In genomic region chr1:9537863-9538668, GRCh38 we compare ENCODE assay signal across 8 cellular contexts. TPM values are rescaled to one million over a fixed set of nuclear protein-coding genes. Genes with fewer than 3 reads are reported as not detected.
DNase-seq lines count a peak whose midpoint lies in the region; ATAC-seq and TF ChIP-seq lines count a peak whose summit lies in the region.

No MANE protein-coding gene starts in this region.

- intact Hi-C loops in left ventricle myocardium inferior (cut with micrococcal nuclease) = no loop called here
- intact Hi-C loops in heart left ventricle (cut with DNase I) = loop anchor here in 1 of 10 donors (2.0 kb wide), 1 partner anchor 51 kb away; the partner anchor contains the start of gene TMEM201
- intact Hi-C loops in activated T-helper 2 cell treated with anti-CD3 and anti-CD28 coated beads, Interferon-gamma antibody, Interleukin-2, Interleukin-4, amounts not matched to agents 10 μg/mL and 5 μg/mL and 100 μg/mL, durations not matched to agents 14 hours and 24 hours and 36 hours (cut with micrococcal nuclease) = no loop called here

- H2BK5ac ChIP-seq in mesendoderm (ENCODE audit: low read length) = no peak overlapping the region

- H3K27ac ChIP-seq in left ventricle myocardium inferior (replicated peaks) = peak overlapping the region; percentile 88
- peak overlapping the region in 4 of 12 donors; percentile 12 to 95 (median 90) for H3K27ac ChIP-seq in heart left ventricle
- H3K27ac ChIP-seq in mesendoderm (ENCODE audit: low read depth, low read length) = no peak overlapping the region
- peak overlapping the region; percentile 28 for H3K27ac ChIP-seq in urinary bladder (ENCODE audit: low read depth)

- H3K18ac ChIP-seq in mesendoderm (ENCODE audit: low read length) = no peak overlapping the region

- peak overlapping the region; percentile 54 for H3K4me3 Mint-ChIP-seq in activated T-helper 2 cell treated with anti-CD3 and anti-CD28 coated beads, Interferon-gamma antibody, Interleukin-2, Interleukin-4, amounts not matched to agents 10 μg/mL and 5 μg/mL and 100 μg/mL, durations not matched to agents 14 hours and 24 hours and 36 hours (ENCODE audit: low read depth)

- no peak overlapping the region for H2BK15ac ChIP-seq in mesendoderm (replicated peaks; ENCODE audit: low read depth)

- H2AK5ac ChIP-seq in mesendoderm (ENCODE audit: low read length) = no peak overlapping the region

- H3K36me3 Mint-ChIP-seq in activated T-helper 2 cell treated with anti-CD3 and anti-CD28 coated beads, Interferon-gamma antibody, Interleukin-2, Interleukin-4, amounts not matched to agents 10 μg/mL and 5 μg/mL and 100 μg/mL, durations not matched to agents 14 hours and 24 hours and 36 hours (ENCODE audit: low read depth) = peaks cover 22% of the 10 kb centered on the region

- peaks cover 4% of the 10 kb centered on the region for H3K9me3 Mint-ChIP-seq in activated T-helper 2 cell treated with anti-CD3 and anti-CD28 coated beads, Interferon-gamma antibody, Interleukin-2, Interleukin-4, amounts not matched to agents 10 μg/mL and 5 μg/mL and 100 μg/mL, durations not matched to agents 14 hours and 24 hours and 36 hours

- H3K4me1 ChIP-seq in left ventricle myocardium inferior (peaks cover 38% of the 10 kb centered on the region), heart left ventricle (peaks cover 0 to 33% (median 22%) of the 10 kb centered on the region in 12 donors), mesendoderm (ENCODE audit: control insufficient read depth, low read depth, low read length) (peaks cover 2% of the 10 kb centered on the region), urinary bladder (ENCODE audit: insufficient read depth) (no peaks in the 10 kb centered on the region)

- H3K9me3 ChIP-seq in left ventricle myocardium inferior (replicated peaks) = no peaks in the 10 kb centered on the region
- H3K9me3 ChIP-seq in heart left ventricle = no peaks in the 10 kb centered on the region

- no peak overlapping the region for H2BK120ac ChIP-seq in mesendoderm (ENCODE audit: low read depth, low read length)

- H3K27me3 ChIP-seq in left ventricle myocardium inferior (ENCODE audit: low read depth) (no peaks in the 10 kb centered on the region), heart left ventricle (no peaks in the 10 kb centered on the region), mesendoderm (ENCODE audit: insufficient read depth, low read length, poor library complexity) (no peaks in the 10 kb centered on the region)

- H3K23ac ChIP-seq in mesendoderm (ENCODE audit: low read length) = no peak overlapping the region

- H3K56ac ChIP-seq in mesendoderm (ENCODE audit: low read length) = peak overlapping the region; percentile 49

- ATAC-seq in heart left ventricle (no peak), GM21737 (IDR thresholded peaks at IDR 0.05; ENCODE audit: unreplicated experiment) (no peak), HG03196 (IDR thresholded peaks at IDR 0.05; ENCODE audit: unreplicated experiment) (no peak)

- no peak overlapping the region for H4K8ac ChIP-seq in mesendoderm (ENCODE audit: low read depth, low read length)

- no peak overlapping the region for H3K4me2 ChIP-seq in mesendoderm (ENCODE audit: low read length)

- H3K27ac Mint-ChIP-seq in activated T-helper 2 cell treated with anti-CD3 and anti-CD28 coated beads, Interferon-gamma antibody, Interleukin-2, Interleukin-4, amounts not matched to agents 10 μg/mL and 5 μg/mL and 100 μg/mL, durations not matched to agents 14 hours and 24 hours and 36 hours = peak overlapping the region; percentile 70

- H3K4ac ChIP-seq in mesendoderm (ENCODE audit: low read depth, low read length) = no peak overlapping the region

- TF ChIP-seq POLR2A in heart left ventricle (IDR thresholded peaks at IDR 0.05) = no peak

- H3K4me3 ChIP-seq in left ventricle myocardium inferior = no peak overlapping the region
- H3K4me3 ChIP-seq in heart left ventricle = no peak overlapping the region
- H3K4me3 ChIP-seq in mesendoderm (ENCODE audit: low read length) = no peak overlapping the region
- no peak overlapping the region for H3K4me3 ChIP-seq in urinary bladder (ENCODE audit: low read depth, low read length)

- TF ChIP-seq CTCF in left ventricle myocardium inferior (IDR thresholded peaks at IDR 0.05; ENCODE audit: borderline replicate concordance) (no peak), heart left ventricle (IDR thresholded peaks at IDR 0.05) (no peak)

- H3K36me3 ChIP-seq in left ventricle myocardium inferior (no peaks in the 10 kb centered on the region), heart left ventricle (no peaks in the 10 kb centered on the region), mesendoderm (ENCODE audit: control insufficient read depth, insufficient read depth, low read length) (no peaks in the 10 kb centered on the region), urinary bladder (ENCODE audit: insufficient read depth) (no peaks in the 10 kb centered on the region)

- peaks cover 21% of the 10 kb centered on the region for H3K79me2 ChIP-seq in mesendoderm (ENCODE audit: control insufficient read depth, insufficient read depth, low read length)

- peaks cover 28% of the 10 kb centered on the region for H3K4me1 Mint-ChIP-seq in activated T-helper 2 cell treated with anti-CD3 and anti-CD28 coated beads, Interferon-gamma antibody, Interleukin-2, Interleukin-4, amounts not matched to agents 10 μg/mL and 5 μg/mL and 100 μg/mL, durations not matched to agents 14 hours and 24 hours and 36 hours (ENCODE audit: low read depth)

- no peak overlapping the region for H3K9ac ChIP-seq in mesendoderm (ENCODE audit: low read length)

- DNase-seq in left ventricle myocardium inferior (no peak), heart left ventricle (no peak), mesendoderm (no peak), hepatic stellate cell (ENCODE audit: low spot score) (no peak)
- DNase-seq in activated T-helper 2 cell treated with anti-CD3 and anti-CD28 coated beads, Interferon-gamma antibody, Interleukin-2, Interleukin-4, amounts not matched to agents 10 μg/mL and 5 μg/mL and 100 μg/mL, durations not matched to agents 14 hours and 24 hours and 36 hours (ENCODE audit: low spot score) = no peak

- no peak overlapping the region for H4K5ac ChIP-seq in mesendoderm (ENCODE audit: low read length)

- H3K27me3 Mint-ChIP-seq in activated T-helper 2 cell treated with anti-CD3 and anti-CD28 coated beads, Interferon-gamma antibody, Interleukin-2, Interleukin-4, amounts not matched to agents 10 μg/mL and 5 μg/mL and 100 μg/mL, durations not matched to agents 14 hours and 24 hours and 36 hours (ENCODE audit: low read depth) = no peaks in the 10 kb centered on the region

- peaks cover 8% of the 10 kb centered on the region for H3K79me1 ChIP-seq in mesendoderm (ENCODE audit: low read length)

- 78 to 83% (median 80%) methylated on average over 7 of the region's 7 CpGs for WGBS in heart left ventricle, 4 donors
- WGBS in mesendoderm (ENCODE audit: extremely low coverage, insufficient coverage, low lambda C conversion rate) = no CpG with 5 or more reads among the region's 7 CpGs
- WGBS in urinary bladder = 74% methylated on average over 7 of the region's 7 CpGs

RNA-seq across cellular contexts. Expression of gene SLC25A33, which starts 1.2 kb away (rescaled TPM):
- 6.2 TPM for total RNA-seq in left ventricle myocardium inferior
- total RNA-seq in heart left ventricle = 1 to 10 TPM; 2.8 to 9.7 (median 4.5) TPM
- polyA plus RNA-seq in heart left ventricle = 1 to 10 TPM; 4.4 to 6.6 TPM
- total RNA-seq in activated T-helper 2 cell treated with anti-CD3 and anti-CD28 coated beads, Interferon-gamma antibody, Interleukin-2, Interleukin-4, amounts not matched to agents 10 μg/mL and 5 μg/mL and 100 μg/mL, durations not matched to agents 14 hours and 24 hours and 36 hours = 9.6 and 10.4 TPM in 2 replicates
- 13.1 TPM for polyA plus RNA-seq in mesendoderm (2013, experiment 1 of 2)
- 13.0 TPM for polyA plus RNA-seq in mesendoderm (2013, experiment 2 of 2)
- total RNA-seq in urinary bladder = 3.7 TPM
- polyA plus RNA-seq in urinary bladder = 2.8 TPM

RNA-seq across cellular contexts. Expression of gene TMEM201, which starts 50.6 kb away (rescaled TPM):
- total RNA-seq in left ventricle myocardium inferior = 21.1 TPM
- 10 to 100 TPM; 16.0 to 24.8 (median 18.5) TPM for total RNA-seq in heart left ventricle
- 10 to 100 TPM; 13.1 to 22.9 TPM for polyA plus RNA-seq in heart left ventricle
- 30.8 and 31.6 TPM in 2 replicates for total RNA-seq in activated T-helper 2 cell treated with anti-CD3 and anti-CD28 coated beads, Interferon-gamma antibody, Interleukin-2, Interleukin-4, amounts not matched to agents 10 μg/mL and 5 μg/mL and 100 μg/mL, durations not matched to agents 14 hours and 24 hours and 36 hours
- polyA plus RNA-seq in mesendoderm (2013, experiment 1 of 2) = 16.6 TPM
- 16.0 TPM for polyA plus RNA-seq in mesendoderm (2013, experiment 2 of 2)
- total RNA-seq in urinary bladder = 4.4 TPM
- 8.6 TPM for polyA plus RNA-seq in urinary bladder
